Comparison of ENCODE assay signal across 13 cellular contexts in genomic region chr13:113495494-113496251, GRCh38. TPM values are rescaled to one million over a fixed set of nuclear protein-coding genes. Genes with fewer than 3 reads are reported as not detected.
A peak's percentile ranks its signal among the peaks of the same experiment; 100 is the strongest.
DNase-seq lines count a peak whose midpoint lies in the region; ATAC-seq and FAIRE-seq lines count a peak whose summit lies in the region.
"Had no signal": no experiment of that assay in that cellular context is flagged by ENCODE, and none has a peak within 500 bp of the region (broad histone marks: within the 10 kb centered on the region; RNA-seq: fewer than 3 reads in every experiment).

No MANE protein-coding gene starts in this region.

- no peak for ATAC-seq in stimulated activated naive CD8-positive, alpha-beta T cell treated with anti-CD3 and anti-CD28 coated beads, Interleukin-15, amount 100 ng/mL, for 72 hours
- ATAC-seq in GM21526 (IDR thresholded peaks at IDR 0.05; ENCODE audit: low FRiP score, unreplicated experiment) = no peak
- ATAC-seq: lower lobe of right lung had no signal

- FAIRE-seq in small intestine (lab: Jason Lieb, UNC) = no peak

- H3K27ac ChIP-seq in small intestine (ENCODE audit: low read depth in 1 of 2, low read length in 1 of 2) = no peak overlapping the region
- H3K27ac ChIP-seq: lower lobe of right lung had no signal

- H3K4me3 ChIP-seq in small intestine (ENCODE audit: low read depth in 1 of 2, low read length in 2 of 2) = peak overlapping the region in 1 of 2 donors; percentile 3
- H3K4me3 ChIP-seq: lower lobe of right lung had no signal

- H3K27me3 Mint-ChIP-seq in activated naive CD4-positive, alpha-beta T cell treated with anti-CD3 and anti-CD28 coated beads for 36 hours (ENCODE audit: low read depth) = no peaks in the 10 kb centered on the region
- H3K27me3 Mint-ChIP-seq in stimulated activated naive CD8-positive, alpha-beta T cell treated with anti-CD3 and anti-CD28 coated beads, Interleukin-15, amount 100 ng/mL, for 72 hours = no peaks in the 10 kb centered on the region
- H3K27me3 Mint-ChIP-seq: B cell, IgD-negative memory B cell had no signal

- CTCF ChIA-PET in activated naive CD4-positive, alpha-beta T cell treated with anti-CD3 and anti-CD28 coated beads for 36 hours (lab: Charles Lee) = interaction anchor here (1.3 kb wide), 1 partner anchor 92 kb away, joined by 3 read pairs; no protein-coding TSS in a partner anchor

- WGBS in small intestine, 3 donors = 73 to 92% (median 81%) methylated on average over 26 of the region's 26 CpGs

- no peaks in the 10 kb centered on the region for H3K9me3 Mint-ChIP-seq in activated naive CD4-positive, alpha-beta T cell treated with anti-CD3 and anti-CD28 coated beads for 36 hours
- H3K9me3 Mint-ChIP-seq in stimulated activated naive CD8-positive, alpha-beta T cell treated with anti-CD3 and anti-CD28 coated beads, Interleukin-15, amount 100 ng/mL, for 72 hours = no peaks in the 10 kb centered on the region
- H3K9me3 Mint-ChIP-seq: IgD-negative memory B cell had no signal

- DNase-seq in activated naive CD4-positive, alpha-beta T cell treated with anti-CD3 and anti-CD28 coated beads for 36 hours = peak; percentile 13
- DNase-seq in activated naive CD4-positive, alpha-beta T cell (lab: John Stamatoyannopoulos, UW) = no peak
- DNase-seq in astrocyte of the hippocampus (ENCODE audit: low read depth, low spot score) (peak; percentile 40), iris pigment epithelial cell (ENCODE audit: low read depth) (peak; percentile 63), small intestine (no peak), activated gamma-delta T cell (lab: John Stamatoyannopoulos, UW) (no peak)
- no peak for DNase-seq in stimulated activated naive CD8-positive, alpha-beta T cell treated with anti-CD3 and anti-CD28 coated beads, Interleukin-15, amount 100 ng/mL, for 72 hours
- DNase-seq: effector CD4-positive, alpha-beta T cell; GOT3; lower lobe of right lung had no signal

- intact Hi-C loops in activated naive CD4-positive, alpha-beta T cell treated with anti-CD3 and anti-CD28 coated beads for 36 hours (cut with micrococcal nuclease) = loop anchor here (10.0 kb wide), 1 partner anchor 629 kb away; no protein-coding TSS in a partner anchor

- no peak overlapping the region for H3K27ac Mint-ChIP-seq in activated naive CD4-positive, alpha-beta T cell treated with anti-CD3 and anti-CD28 coated beads for 36 hours
- H3K27ac Mint-ChIP-seq in stimulated activated naive CD8-positive, alpha-beta T cell treated with anti-CD3 and anti-CD28 coated beads, Interleukin-15, amount 100 ng/mL, for 72 hours = peak overlapping the region in 1 of 2 donors; percentile 84
- H3K27ac Mint-ChIP-seq: B cell had no signal

- no peak overlapping the region for H3K4me3 Mint-ChIP-seq in activated naive CD4-positive, alpha-beta T cell treated with anti-CD3 and anti-CD28 coated beads for 36 hours
- H3K4me3 Mint-ChIP-seq in stimulated activated naive CD8-positive, alpha-beta T cell treated with anti-CD3 and anti-CD28 coated beads, Interleukin-15, amount 100 ng/mL, for 72 hours = peak overlapping the region; percentile 5 to 27
- H3K4me3 Mint-ChIP-seq: B cell had no signal

- peaks cover 43% of the 10 kb centered on the region for H3K4me1 Mint-ChIP-seq in activated naive CD4-positive, alpha-beta T cell treated with anti-CD3 and anti-CD28 coated beads for 36 hours (ENCODE audit: low read depth)
- peaks cover 39% of the 10 kb centered on the region for H3K4me1 Mint-ChIP-seq in stimulated activated naive CD8-positive, alpha-beta T cell treated with anti-CD3 and anti-CD28 coated beads, Interleukin-15, amount 100 ng/mL, for 72 hours

- H3K36me3 ChIP-seq in small intestine (ENCODE audit: control insufficient read depth in 2 of 2, insufficient read depth in 2 of 2, low read length in 2 of 2) = peaks cover 3 to 12% of the 10 kb centered on the region in 2 donors

- H3K4me1 ChIP-seq in small intestine (ENCODE audit: control insufficient read depth in 2 of 2, insufficient read depth in 1 of 2, low read depth in 1 of 2, low read length in 1 of 2) = peaks cover 2 to 12% of the 10 kb centered on the region in 2 donors

- H3K36me3 Mint-ChIP-seq in activated naive CD4-positive, alpha-beta T cell treated with anti-CD3 and anti-CD28 coated beads for 36 hours (ENCODE audit: low read depth) = peaks cover 32% of the 10 kb centered on the region

- H3K9me3 ChIP-seq in small intestine (ENCODE audit: control insufficient read depth, low read depth) = no peaks in the 10 kb centered on the region
- H3K9me3 ChIP-seq: lower lobe of right lung had no signal

- no peaks in the 10 kb centered on the region for H3K27me3 ChIP-seq in small intestine (ENCODE audit: control insufficient read depth in 2 of 2, insufficient read depth in 2 of 2, low read length in 2 of 2)

RNA-seq across cellular contexts. Expression of gene DCUN1D2, which starts 5.2 kb away (rescaled TPM):
- total RNA-seq in activated naive CD4-positive, alpha-beta T cell treated with anti-CD3 and anti-CD28 coated beads for 36 hours = 10 to 100 TPM; 14.3 to 14.7 TPM
- 10 to 100 TPM in 2 of 3 donors, 1 to 10 TPM in 1; 7.3 to 19.2 (median 14.6) TPM for polyA plus RNA-seq in small intestine

RNA-seq across cellular contexts. Expression of gene ADPRHL1, which starts 42.4 kb away (rescaled TPM):
- total RNA-seq in activated naive CD4-positive, alpha-beta T cell treated with anti-CD3 and anti-CD28 coated beads for 36 hours = under 1 TPM; 0.10 to 0.57 TPM
- polyA plus RNA-seq in small intestine = 1 to 10 TPM; 3.0 to 7.2 (median 5.7) TPM

Comparison
In these comparisons a context has a peak if more than half of its experiments do, and no peak if none do; other contexts are left out.
1. DNase-seq: peak in activated naive CD4-positive, alpha-beta T cell treated with anti-CD3 and anti-CD28 coated beads for 36 hours (single experiment), astrocyte of the hippocampus (single experiment) and iris pigment epithelial cell (single experiment); none in activated naive CD4-positive, alpha-beta T cell (0 of 4), stimulated activated naive CD8-positive, alpha-beta T cell treated with anti-CD3 and anti-CD28 coated beads, Interleukin-15, amount 100 ng/mL, for 72 hours (0 of 2), small intestine (single experiment) and activated gamma-delta T cell (single experiment).